Comparison of ENCODE assay signal across 15 cellular contexts in genomic region chr7:76129366-76129765, GRCh38.
DNase-seq lines count a peak whose midpoint lies in the region; ATAC-seq, FAIRE-seq and TF ChIP-seq lines count a peak whose summit lies in the region.
"Had no signal": no experiment of that assay in that cellular context is flagged by ENCODE, and none has a peak within 500 bp of the region (broad histone marks: within the 10 kb centered on the region; RNA-seq: fewer than 3 reads in every experiment).

No MANE protein-coding gene starts in this region.

- no peaks in the 10 kb centered on the region for H3F3A ChIP-seq in smooth muscle cell (ENCODE audit: low read depth)

- H3K79me2 ChIP-seq in mammary epithelial cell (ENCODE audit: insufficient read depth, low read length) (no peaks in the 10 kb centered on the region), smooth muscle cell (ENCODE audit: low read depth) (no peaks in the 10 kb centered on the region)

- no peak for TF ChIP-seq CTCF in mammary epithelial cell (conservative IDR thresholded peaks at IDR 0.05 in 1 of 2, IDR thresholded peaks at IDR 0.05 in 1 of 2; ENCODE audit: extremely low read depth in 1 of 2, insufficient read depth in 1 of 2, low read depth in 1 of 2, low read length in 2 of 2)
- TF ChIP-seq CTCF in breast epithelium (IDR thresholded peaks at IDR 0.05) = no peak
- no peak for TF ChIP-seq CTCF in fibroblast of pulmonary artery (IDR thresholded peaks at IDR 0.05; ENCODE audit: low read length, missing control alignments)
- no peak for TF ChIP-seq CTCF in smooth muscle cell (IDR thresholded peaks at IDR 0.05; ENCODE audit: borderline replicate concordance, insufficient read depth, poor library complexity, severe bottlenecking)

- CTCF ChIA-PET in mammary epithelial cell (lab: Charles Lee; ENCODE audit: low non-redundant PET) = interaction anchor here (0.7 to 1.6 kb wide), 2 partner anchors 60 to 85 kb away, joined by 3 to 12 read pairs; no protein-coding TSS in a partner anchor

- no peak for ATAC-seq in HG02981 (IDR thresholded peaks at IDR 0.05; ENCODE audit: unreplicated experiment)
- ATAC-seq: PC-3 had no signal

- FAIRE-seq in HTR-8/SVneo (lab: Jason Lieb, UNC) = no peak
- FAIRE-seq: D721Med had no signal

- no peak for TF ChIP-seq POLR2A in breast epithelium (IDR thresholded peaks at IDR 0.05)

- DNase-seq in mammary epithelial cell (no peak), breast epithelium (ENCODE audit: low spot score in 2 of 2) (no peak), SK-MEL-5 (ENCODE audit: low read depth, low spot score) (peak; percentile 19), fibroblast of pulmonary artery (ENCODE audit: low read depth) (peak; percentile 61), smooth muscle cell (lab: John Stamatoyannopoulos, UW; ENCODE audit: unreplicated experiment) (no peak), amniotic stem cell (lab: John Stamatoyannopoulos, UW) (no peak), HTR-8/SVneo (ENCODE audit: insufficient read length, low spot score) (no peak)
- DNase-seq: CD4-positive, alpha-beta memory T cell; GOT3; NCI-H1417 treated with DMSO at 0.1 percent for 48 hours; NCI-H524; PC-3 had no signal

- dilution Hi-C loops in mammary epithelial cell (cut with HindIII; ENCODE audit: low sequenced_read_pairs) = loop anchor here (10.0 kb wide), 1 partner anchor 75 kb away; the partner anchor contains the start of gene SRRM3

- H4K20me1 ChIP-seq in mammary epithelial cell (ENCODE audit: insufficient read depth, low read length) (no peaks in the 10 kb centered on the region), smooth muscle cell (ENCODE audit: low read depth) (no peaks in the 10 kb centered on the region)

- H3K4me2 ChIP-seq in mammary epithelial cell (ENCODE audit: insufficient read depth, low read depth, low read length) = no peak overlapping the region
- no peak overlapping the region for H3K4me2 ChIP-seq in smooth muscle cell

- H3K27me3 ChIP-seq in mammary epithelial cell (ENCODE audit: insufficient read depth, low read length) (no peaks in the 10 kb centered on the region), breast epithelium (no peaks in the 10 kb centered on the region), smooth muscle cell (ENCODE audit: low read depth) (no peaks in the 10 kb centered on the region)

- H3K9ac ChIP-seq in mammary epithelial cell (ENCODE audit: insufficient read depth, low read length) = no peak overlapping the region
- H3K9ac ChIP-seq in smooth muscle cell (ENCODE audit: low read depth) = no peak overlapping the region

- WGBS in mammary epithelial cell (ENCODE audit: low coverage, missing lambda C conversion rate) = 86% methylated on average over 5 of the region's 5 CpGs
- WGBS in smooth muscle cell (ENCODE audit: low lambda C conversion rate) = 47% methylated on average over 5 of the region's 5 CpGs

- H3K4me3 ChIP-seq in mammary epithelial cell (replicated peaks in 1 of 3; ENCODE audit: insufficient read depth in 1 of 3, low read depth in 2 of 3, low read length in 3 of 3) = no peak overlapping the region
- H3K4me3 ChIP-seq in breast epithelium = no peak overlapping the region
- no peak overlapping the region for H3K4me3 ChIP-seq in fibroblast of pulmonary artery (replicated peaks; ENCODE audit: low read depth, low read length)
- H3K4me3 ChIP-seq in smooth muscle cell = no peak overlapping the region
- H3K4me3 ChIP-seq: SK-N-MC had no signal

- H3K9me3 ChIP-seq in mammary epithelial cell (replicated peaks; ENCODE audit: insufficient read depth, low read length) (no peaks in the 10 kb centered on the region), breast epithelium (no peaks in the 10 kb centered on the region), smooth muscle cell (replicated peaks; ENCODE audit: low read depth) (no peaks in the 10 kb centered on the region)

- H2AFZ ChIP-seq in mammary epithelial cell (ENCODE audit: low read depth, low read length) (peak overlapping the region; percentile 21), smooth muscle cell (ENCODE audit: low read depth) (peak overlapping the region; percentile 54)

- in situ Hi-C loops in mammary epithelial cell (cut with MboI; ENCODE audit: low sequenced_read_pairs in 2 of 2) = loop anchor here in 1 of 2 donors (5.0 kb wide), 1 partner anchor 62 kb away; no protein-coding TSS in a partner anchor
- in situ Hi-C loops in SK-MEL-5 (cut with HindIII; ENCODE audit: low pct_unique_long_range_greater_than_20kb, low sequenced_read_pairs) = no loop called here

- H3K4me1 ChIP-seq in mammary epithelial cell (ENCODE audit: insufficient read depth, low read length) (no peaks in the 10 kb centered on the region), breast epithelium (no peaks in the 10 kb centered on the region), smooth muscle cell (ENCODE audit: low read depth) (no peaks in the 10 kb centered on the region)

- H3K27ac ChIP-seq in mammary epithelial cell (ENCODE audit: insufficient read depth, low read depth, low read length) (no peak overlapping the region), breast epithelium (no peak overlapping the region), smooth muscle cell (ENCODE audit: low read depth) (no peak overlapping the region)
- H3K27ac ChIP-seq: SK-N-MC had no signal

- intact Hi-C loops in mammary epithelial cell (cut with micrococcal nuclease) = no loop called here
- intact Hi-C loops in breast epithelium (cut with DNase I; ENCODE audit: low total_unique reads) = no loop called here

- BruUV-seq in mammary epithelial cell (replicated peaks; lab: Mats Ljungman, UMichigan) = no TSS peak

- H3K36me3 ChIP-seq in mammary epithelial cell (ENCODE audit: insufficient read depth, low read length) (no peaks in the 10 kb centered on the region), breast epithelium (no peaks in the 10 kb centered on the region), smooth muscle cell (ENCODE audit: low read depth) (no peaks in the 10 kb centered on the region)

Comparison
In these comparisons a context has a peak if more than half of its experiments do, and no peak if none do; other contexts are left out.
1. DNase-seq: peak in SK-MEL-5 (single experiment) and fibroblast of pulmonary artery (single experiment); none in mammary epithelial cell (single experiment), breast epithelium (0 of 2), smooth muscle cell (single experiment), amniotic stem cell (single experiment) and HTR-8/SVneo (single experiment).